In genomic region chr12:101859664-101860607, GRCh38 we compare ENCODE assay signal across 13 cellular contexts. TPM values are rescaled to one million over a fixed set of nuclear protein-coding genes. Genes with fewer than 3 reads are reported as not detected.
A peak's percentile ranks its signal among the peaks of the same experiment; 100 is the strongest.
DNase-seq lines count a peak whose midpoint lies in the region; ATAC-seq and TF ChIP-seq lines count a peak whose summit lies in the region.
"Had no signal": no experiment of that assay in that cellular context is flagged by ENCODE, and none has a peak within 500 bp of the region (broad histone marks: within the 10 kb centered on the region; RNA-seq: fewer than 3 reads in every experiment).

No MANE protein-coding gene starts in this region.

- peak; percentile 77 for DNase-seq in EL
- DNase-seq in brain microvascular endothelial cell = no peak
- no peak for DNase-seq in DMS 273 treated with DMSO at 0.1 percent for 48 hours (lab: John Stamatoyannopoulos, UW)
- DNase-seq in uterus = no peak
- DNase-seq in iPS-NIHi7 (ENCODE audit: extremely low spot score) = no peak
- no peak for DNase-seq in OCI-M1 (lab: John Stamatoyannopoulos, UW)
- DNase-seq: activated naive CD8-positive, alpha-beta T cell treated with anti-CD3 and anti-CD28 coated beads, Interleukin-2, amount 10 ng/mL, durations not matched to agents 7 days and 5 days; GOT3; NCI-H1092 treated with DMSO at 0.1 percent for 48 hours; thyroid gland had no signal

- TF ChIP-seq POLR2A in uterus (IDR thresholded peaks at IDR 0.05) = no peak

- ATAC-seq in GM19043 (IDR thresholded peaks at IDR 0.05; ENCODE audit: low read depth, unreplicated experiment) (peak; percentile 39), HG02973 (IDR thresholded peaks at IDR 0.05; ENCODE audit: unreplicated experiment) (peak; percentile 44)
- ATAC-seq: esophagus mucosa had no signal

- H3K27me3 ChIP-seq in brain microvascular endothelial cell (replicated peaks) = no peaks in the 10 kb centered on the region
- H3K27me3 ChIP-seq in uterus = no peaks in the 10 kb centered on the region
- H3K27me3 ChIP-seq: thyroid gland had no signal

- H3K36me3 ChIP-seq in brain microvascular endothelial cell (replicated peaks) = no peaks in the 10 kb centered on the region
- H3K36me3 ChIP-seq in uterus = no peaks in the 10 kb centered on the region
- H3K36me3 ChIP-seq: thyroid gland had no signal

- no peaks in the 10 kb centered on the region for H3K9me3 ChIP-seq in uterus
- H3K9me3 ChIP-seq: thyroid gland had no signal

- in situ Hi-C loops in brain microvascular endothelial cell (cut with HindIII; ENCODE audit: low pct_ligation_motif_present, low sequenced_read_pairs) = no loop called here

- H3K4me1 ChIP-seq in uterus = no peaks in the 10 kb centered on the region
- H3K4me1 ChIP-seq: thyroid gland had no signal

- intact Hi-C loops in uterus (cut with DNase I; ENCODE audit: low total_unique reads) = no loop called here

- TF ChIP-seq CTCF in brain microvascular endothelial cell (IDR thresholded peaks at IDR 0.05; ENCODE audit: low read depth, low read length, missing control alignments) = no peak
- no peak for TF ChIP-seq CTCF in uterus (IDR thresholded peaks at IDR 0.05)

- H3K27ac ChIP-seq in brain microvascular endothelial cell = peak overlapping the region; percentile 64
- H3K27ac ChIP-seq in uterus = no peak overlapping the region
- H3K27ac ChIP-seq: thyroid gland had no signal

- H3K4me3 ChIP-seq in brain microvascular endothelial cell (ENCODE audit: low read depth, low read length) (no peak overlapping the region), uterus (no peak overlapping the region)
- H3K4me3 ChIP-seq: thyroid gland had no signal

RNA-seq across cellular contexts. Expression of gene DRAM1, which starts 17.4 kb away (rescaled TPM):
- 10 to 100 TPM in 2 of 4 donors, 1 to 10 TPM in 2; 2.0 to 25.4 (median 9.9) TPM for total RNA-seq in uterus

RNA-seq across cellular contexts. Expression of gene GNPTAB, which starts 29.2 kb away (rescaled TPM):
- 10 to 100 TPM in 3 of 4 donors, 1 to 10 TPM in 1; 3.8 to 38.7 (median 26.1) TPM for total RNA-seq in uterus
